Comparison of ENCODE assay signal across 1 cellular context in genomic region chr1:86504130-86504479, GRCh38.
TF ChIP-seq lines count a peak whose summit lies in the region.

No MANE protein-coding gene starts in this region.

TF ChIP-seq in K562, 482 proteins besides CTCF, POLR2A, EP300 and RAD21:
- TF ChIP-seq MEF2A (IDR thresholded peaks at IDR 0.05; ENCODE audit: control insufficient read depth, low read depth, low read length) (peak; percentile 74; the same call in 1 of the 2 replicates), TCF3 (CRISPR knock-in tag; IDR thresholded peaks at IDR 0.05) (peak; percentile 16; the same call in 1 of the 2 replicates), ZNF431 (CRISPR knock-in tag; IDR thresholded peaks at IDR 0.05) (no peak), NR0B1 (IDR thresholded peaks at IDR 0.05; ENCODE audit: partially characterized antibody) (no peak), KAT7 (CRISPR knock-in tag; IDR thresholded peaks at IDR 0.05; ENCODE audit: borderline replicate concordance) (no peak), PRPF4 (IDR thresholded peaks at IDR 0.05; ENCODE audit: insufficient read depth, low read depth, low read length, poor library complexity, severe bottlenecking) (no peak), FUS (optimal IDR thresholded peaks at IDR 0.05; ENCODE audit: low read depth, low read length) (no peak), UBTF (IDR thresholded peaks at IDR 0.05; ENCODE audit: borderline replicate concordance in 1 of 2, low read depth in 2 of 2, low read length in 2 of 2) (no peak), SPI1 (IDR thresholded peaks at IDR 0.05; ENCODE audit: borderline replicate concordance, low read depth, low read length) (no peak), ZNF699 (CRISPR knock-in tag; IDR thresholded peaks at IDR 0.05; ENCODE audit: insufficient replicate concordance) (no peak), MXD1 (CRISPR knock-in tag; IDR thresholded peaks at IDR 0.05; ENCODE audit: borderline replicate concordance, poor library complexity, severe bottlenecking) (no peak), CHCHD3 (CRISPR knock-in tag; IDR thresholded peaks at IDR 0.05) (no peak), ZNF717 (CRISPR knock-in tag; IDR thresholded peaks at IDR 0.05) (no peak), GATAD2B (IDR thresholded peaks at IDR 0.05; ENCODE audit: borderline replicate concordance) (no peak), GATA2 (CRISPR knock-in tag; IDR thresholded peaks at IDR 0.05) (no peak), ZNF408 (CRISPR knock-in tag; IDR thresholded peaks at IDR 0.05; ENCODE audit: low read depth) (no peak)
TF ChIP-seq in K562: peak in this region for 2.
